In genomic region chr5:96336351-96336985, GRCh38 we compare ENCODE assay signal across 8 cellular contexts.
DNase-seq lines count a peak whose midpoint lies in the region; ATAC-seq and TF ChIP-seq lines count a peak whose summit lies in the region.

No MANE protein-coding gene starts in this region.

- peak; percentile 97 for TF ChIP-seq RAD21 in IMR-90 (IDR thresholded peaks at IDR 0.05; ENCODE audit: low read length)

- dilution Hi-C loops in IMR-90 (cut with HindIII; ENCODE audit: low sequenced_read_pairs, unreplicated experiment) = no loop called here

- H3K27ac ChIP-seq in IMR-90 (ENCODE audit: insufficient read depth, low read length) (peak overlapping the region; percentile 95; the same call in 1 of the 2 replicates), RWPE2 (ENCODE audit: poor library complexity, severe bottlenecking) (peak overlapping the region; percentile 70), heart left ventricle (peak overlapping the region in 8 of 12 donors; percentile 35 to 77 (median 48))

- peak overlapping the region; percentile 31; the same call in 1 of the 2 replicates for H3K9ac ChIP-seq in IMR-90 (ENCODE audit: low read depth, low read length)

- peaks cover 16% of the 10 kb centered on the region for H3K4me1 ChIP-seq in IMR-90 (ENCODE audit: control insufficient read depth, insufficient read depth, low read length)
- peaks cover 13% of the 10 kb centered on the region for H3K4me1 ChIP-seq in RWPE2 (ENCODE audit: insufficient read depth, poor library complexity, severe bottlenecking)
- peaks cover 0 to 50% (median 10%) of the 10 kb centered on the region in 12 donors for H3K4me1 ChIP-seq in heart left ventricle

- no peaks in the 10 kb centered on the region for H3K27me3 ChIP-seq in IMR-90 (ENCODE audit: control insufficient read depth, insufficient read depth, low read length)
- no peaks in the 10 kb centered on the region for H3K27me3 ChIP-seq in RWPE2 (ENCODE audit: insufficient read depth, poor library complexity, severe bottlenecking)
- H3K27me3 ChIP-seq in heart left ventricle = no peaks in the 10 kb centered on the region

- peak overlapping the region; percentile 90; the same call in 1 of the 2 replicates for H2BK20ac ChIP-seq in IMR-90 (ENCODE audit: low read depth, low read length)

- peak overlapping the region; percentile 84; the same call in 1 of the 2 replicates for H3K4ac ChIP-seq in IMR-90 (ENCODE audit: low read depth, low read length)

- H2AFZ ChIP-seq in IMR-90 (replicated peaks; ENCODE audit: low read length, poor library complexity) = no peak overlapping the region

- peak overlapping the region; percentile 77 for H3K56ac ChIP-seq in IMR-90 (ENCODE audit: extremely low read depth, insufficient read depth, low read length)

- H3K14ac ChIP-seq in IMR-90 (replicated peaks; ENCODE audit: low read depth, low read length) = peak overlapping the region; percentile 65; the same call in 1 of the 2 replicates

- peak overlapping the region; percentile 88 for H4K5ac ChIP-seq in IMR-90 (ENCODE audit: low read depth, low read length)

- in situ Hi-C loops in IMR-90 (cut with MboI; ENCODE audit: low sequenced_read_pairs) = loop anchor here (5.0 kb wide), 1 partner anchor 479 kb away; no protein-coding TSS in a partner anchor

- H3K9me1 ChIP-seq in IMR-90 (ENCODE audit: insufficient read depth, low read length) = peaks cover 3% of the 10 kb centered on the region; the same call in 1 of the 2 replicates

- POLR2A ChIA-PET in IMR-90 (lab: Charles Lee; ENCODE audit: unreplicated experiment) = interaction anchor here (0.5 to 0.8 kb wide), 2 partner anchors 215 to 261 kb away, joined by 3 to 5 read pairs; no protein-coding TSS in a partner anchor

- H3K4me3 ChIP-seq in IMR-90 (ENCODE audit: insufficient read depth, low read depth, low read length) (no peak overlapping the region), RWPE2 (ENCODE audit: severe bottlenecking) (no peak overlapping the region), heart left ventricle (no peak overlapping the region)

- no CpG with 5 or more reads among the region's 6 CpGs for WGBS in IMR-90 (ENCODE audit: extremely low coverage in 2 of 2, insufficient read length in 1 of 2), 2 experiments
- WGBS in heart left ventricle, 4 donors = 17 to 22% (median 18%) methylated on average over 6 of the region's 6 CpGs

- no peaks in the 10 kb centered on the region for H3K36me3 Mint-ChIP-seq in activated naive CD4-positive, alpha-beta T cell treated with anti-CD3 and anti-CD28 coated beads, Interleukin-2, amount 50 U/mL, for 72 hours
- H3K36me3 Mint-ChIP-seq in progenitor cell of endocrine pancreas (ENCODE audit: insufficient read depth) = no peaks in the 10 kb centered on the region

- peak overlapping the region; percentile 67 for H2BK15ac ChIP-seq in IMR-90 (ENCODE audit: low read depth, low read length)

- TF ChIP-seq POLR2A in IMR-90 (IDR thresholded peaks at IDR 0.05; ENCODE audit: low read depth, low read length) = no peak
- no peak for TF ChIP-seq POLR2A in heart left ventricle (IDR thresholded peaks at IDR 0.05)

- H3K9me3 ChIP-seq in IMR-90 (ENCODE audit: control insufficient read depth, insufficient read depth, low read length) (no peaks in the 10 kb centered on the region), RWPE2 (ENCODE audit: severe bottlenecking) (no peaks in the 10 kb centered on the region), heart left ventricle (no peaks in the 10 kb centered on the region)

- no peak overlapping the region for H2AK9ac ChIP-seq in IMR-90 (replicated peaks; ENCODE audit: low read depth, low read length, poor library complexity)

- H4K91ac ChIP-seq in IMR-90 (ENCODE audit: insufficient read depth, low read depth, low read length) = peak overlapping the region; percentile 68

- H2BK120ac ChIP-seq in IMR-90 (ENCODE audit: low read depth, low read length) = peak overlapping the region; percentile 93

- no peak overlapping the region for H3K23ac ChIP-seq in IMR-90 (ENCODE audit: low read depth, low read length)

- no peaks in the 10 kb centered on the region for H3K27me3 Mint-ChIP-seq in progenitor cell of endocrine pancreas

- no TSS peak for BruUV-seq in IMR-90 (replicated peaks; lab: Mats Ljungman, UMichigan)

- H2BK5ac ChIP-seq in IMR-90 (ENCODE audit: low read depth, low read length, poor library complexity, severe bottlenecking) = peak overlapping the region; percentile 84

- no peaks in the 10 kb centered on the region for H3K36me3 ChIP-seq in IMR-90 (ENCODE audit: control insufficient read depth, insufficient read depth, low read length)
- H3K36me3 ChIP-seq in RWPE2 (ENCODE audit: low read depth) = no peaks in the 10 kb centered on the region
- H3K36me3 ChIP-seq in heart left ventricle = no peaks in the 10 kb centered on the region

- 0 out of 2 replicates have a peak overlapping the region, but pooled peaks have one; percentile 37 for H2AK5ac ChIP-seq in IMR-90 (ENCODE audit: low read depth, low read length)

- CTCF ChIA-PET in IMR-90 (lab: Yijun Ruan, JAX) = interaction anchor here (0.6 to 1.4 kb wide), 9 partner anchors 10 to 477 kb away, joined by 3 to 6 read pairs (median 3); no protein-coding TSS in a partner anchor

- H3K27ac Mint-ChIP-seq in activated naive CD4-positive, alpha-beta T cell treated with anti-CD3 and anti-CD28 coated beads, Interleukin-2, amount 50 U/mL, for 72 hours = no peak overlapping the region
- no peak overlapping the region for H3K27ac Mint-ChIP-seq in progenitor cell of endocrine pancreas

- H4K8ac ChIP-seq in IMR-90 (ENCODE audit: low read depth in 2 of 2, low read length in 2 of 2) = peak overlapping the region; percentile 71 to 82

- no peak overlapping the region for H3K4me3 Mint-ChIP-seq in progenitor cell of endocrine pancreas (ENCODE audit: low read depth)

- no peaks in the 10 kb centered on the region for H3K9me3 Mint-ChIP-seq in activated naive CD4-positive, alpha-beta T cell treated with anti-CD3 and anti-CD28 coated beads, Interleukin-2, amount 50 U/mL, for 72 hours
- no peaks in the 10 kb centered on the region for H3K9me3 Mint-ChIP-seq in progenitor cell of endocrine pancreas (ENCODE audit: low read depth)

- TF ChIP-seq CTCF in IMR-90 (conservative IDR thresholded peaks at IDR 0.05; ENCODE audit: low read depth, low read length) (peak; percentile 89), RWPE2 (IDR thresholded peaks at IDR 0.05; ENCODE audit: poor library complexity, severe bottlenecking) (peak; percentile 99), heart left ventricle (IDR thresholded peaks at IDR 0.05) (peak; percentile 73 to 95 (median 85)), progenitor cell of endocrine pancreas (IDR thresholded peaks at IDR 0.05; ENCODE audit: unreplicated experiment) (peak; percentile 91)

- H4K20me1 ChIP-seq in IMR-90 (ENCODE audit: insufficient read depth, low read length) = no peaks in the 10 kb centered on the region

- intact Hi-C loops in IMR-90 (cut with micrococcal nuclease) (loop anchor here (1.0 to 10.0 kb wide), 10 partner anchors 40 to 478 kb away; partner anchors contain the start of gene ELL2), heart left ventricle (cut with DNase I) (loop anchor here (1.0 to 10.0 kb wide), 18 partner anchors 92 to 692 kb away; partner anchors contain the start of genes ELL2 (in 8 of the 10) and RFESD (in 4 of the 10))

- H3K4me1 Mint-ChIP-seq in progenitor cell of endocrine pancreas (ENCODE audit: low read depth) = peaks cover 29% of the 10 kb centered on the region

- H3K18ac ChIP-seq in IMR-90 (ENCODE audit: low read depth, low read length) = peak overlapping the region; percentile 94

- peak; percentile 46 for ATAC-seq in GM21423 (IDR thresholded peaks at IDR 0.05; ENCODE audit: unreplicated experiment)
- peak; percentile 88 for ATAC-seq in IMR-90 (ENCODE audit: low read depth)
- ATAC-seq in RWPE2 (ENCODE audit: low read depth) = peak; percentile 89
- peak; percentile 78 to 82 for ATAC-seq in activated naive CD4-positive, alpha-beta T cell treated with anti-CD3 and anti-CD28 coated beads, Interleukin-2, amount 50 U/mL, for 72 hours
- peak; percentile 36 to 84 (median 75) for ATAC-seq in heart left ventricle

- DNase-seq in DMS114 treated with DMSO at 0.1 percent for 48 hours (lab: John Stamatoyannopoulos, UW; ENCODE audit: unreplicated experiment) (peak; percentile 73), IMR-90 (peak; percentile 93), RWPE2 (ENCODE audit: low spot score) (no peak), heart left ventricle (peak in 4 of 5 donors; percentile 40 to 61 (median 56)), progenitor cell of endocrine pancreas (ENCODE audit: low spot score, unreplicated experiment) (peak; percentile 36), GF-D8 (lab: John Stamatoyannopoulos, UW) (no peak)
- DNase-seq in activated naive CD4-positive, alpha-beta T cell treated with anti-CD3 and anti-CD28 coated beads, Interleukin-2, amount 50 U/mL, for 72 hours (ENCODE audit: low spot score in 2 of 2) = peak in 1 of 2 donors; percentile 51

- H3K4me2 ChIP-seq in IMR-90 (ENCODE audit: low read depth, low read length) = peak overlapping the region; percentile 58

- peaks cover 0 to 15% of the 10 kb centered on the region in 2 experiments; a peak in 1 of 4 replicates for H3K79me1 ChIP-seq in IMR-90 (ENCODE audit: low read depth in 1 of 2, low read length in 2 of 2)

TF ChIP-seq in IMR-90, 13 proteins besides CTCF, POLR2A, EP300 and RAD21:
- TF ChIP-seq BHLHE40 (IDR thresholded peaks at IDR 0.05; ENCODE audit: low read depth, low read length) = no peak
- TF ChIP-seq SMC3 (IDR thresholded peaks at IDR 0.05; ENCODE audit: low read depth, low read length) = peak; percentile 93
- TF ChIP-seq ELK1 (IDR thresholded peaks at IDR 0.05; ENCODE audit: borderline replicate concordance, low read depth, low read length) = no peak

Comparison
In these comparisons a context has a peak if more than half of its experiments do, and no peak if none do; other contexts are left out.
1. DNase-seq: peak in DMS114 treated with DMSO at 0.1 percent for 48 hours (single experiment), IMR-90 (single experiment), heart left ventricle (4 of 5) and progenitor cell of endocrine pancreas (single experiment); none in RWPE2 (single experiment) and GF-D8 (single experiment).
2. Peak in every context shown above with its lines, with median percentiles within 50 percentile points of each other: ATAC-seq, H3K27ac ChIP-seq and CTCF ChIP-seq.